24 cellular contexts compared by ENCODE assay signal in the genomic region with DNA sequence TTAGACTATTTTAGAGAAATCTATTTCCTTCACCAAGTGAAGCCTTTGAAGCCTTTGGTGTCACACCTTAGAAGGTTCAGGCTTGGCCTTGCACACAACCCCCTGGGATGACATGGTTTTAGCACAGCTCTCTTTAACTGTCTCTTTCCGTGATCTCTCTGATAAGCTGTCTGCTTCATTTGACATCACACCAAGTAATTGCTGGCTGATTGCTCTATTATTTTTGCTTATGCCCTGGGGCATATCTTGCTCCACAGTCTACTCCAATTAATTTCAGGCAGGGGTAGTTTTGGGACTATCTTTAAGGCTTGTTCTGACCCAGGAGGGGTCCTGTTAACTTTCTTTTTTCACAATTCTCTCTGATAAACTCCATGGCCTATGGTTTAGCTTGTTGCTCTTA.
DNase-seq lines count a peak whose midpoint lies in the region; ATAC-seq, FAIRE-seq and TF ChIP-seq lines count a peak whose summit lies in the region.
"Had no signal": no experiment of that assay in that cellular context is flagged by ENCODE, and none has a peak within 500 bp of the region (broad histone marks: within the 10 kb centered on the region; RNA-seq: fewer than 3 reads in every experiment).

No MANE protein-coding gene starts in this region.

- H3K9ac ChIP-seq in mesendoderm (ENCODE audit: low read length) (no peak overlapping the region), HepG2 (ENCODE audit: insufficient read depth, low read depth, low read length) (no peak overlapping the region)
- H3K9ac ChIP-seq: BLaER1, GM23248 had no signal

- peak; percentile 22 for DNase-seq in DMS 273 (lab: John Stamatoyannopoulos, UW; ENCODE audit: unreplicated experiment)
- no peak for DNase-seq in DMS 273 treated with DMSO at 0.1 percent for 48 hours (lab: John Stamatoyannopoulos, UW)
- peak; percentile 41 for DNase-seq in COR-L47 (lab: John Stamatoyannopoulos, UW)
- DNase-seq in NCI-H146 (lab: John Stamatoyannopoulos, UW): peak; percentile 81
- peak; percentile 25 for DNase-seq in mesendoderm
- DNase-seq in activated CD8-positive, alpha-beta memory T cell treated with anti-CD3 and anti-CD28 coated beads for 24 hours: no peak
- DNase-seq in HepG2 (ENCODE audit: low spot score): no peak
- DNase-seq: Calu3; CD4-positive, CD25-positive, alpha-beta regulatory T cell; CD8-positive, alpha-beta T cell; DMS79; EL; GDM1; GM23248; H7; HCEC 1CT; HFFc6 had no signal

- peak overlapping the region; percentile 34 for H3K18ac ChIP-seq in mesendoderm (ENCODE audit: low read length)

- no peak overlapping the region for H2BK5ac ChIP-seq in mesendoderm (ENCODE audit: low read length)

- no peak overlapping the region for H3K4me3 ChIP-seq in mesendoderm (ENCODE audit: low read length)
- H3K4me3 ChIP-seq in HepG2 (replicated peaks in 1 of 3; ENCODE audit: insufficient read depth in 1 of 3, low read depth in 2 of 3, low read length in 3 of 3): no peak overlapping the region
- H3K4me3 ChIP-seq: BLaER1, GM12878, GM23248 had no signal

- in situ Hi-C loops in HepG2 (cut with HindIII; ENCODE audit: extremely low pct_ligation_motif_present, low pct_unique_long_range_greater_than_20kb): loop anchor here (10.0 kb wide), 1 partner anchor 674 kb away; no protein-coding TSS in a partner anchor

- H3K79me2 ChIP-seq in mesendoderm (ENCODE audit: control insufficient read depth, insufficient read depth, low read length) (no peaks in the 10 kb centered on the region), HepG2 (ENCODE audit: insufficient read depth, low read length) (no peaks in the 10 kb centered on the region)

- no peak for FAIRE-seq in HepG2 (lab: Jason Lieb, UNC)
- FAIRE-seq: A204.1, GM12878, GM19239, H1 had no signal

- POLR2A ChIA-PET in HepG2 (lab: Yijun Ruan, JAX): no interaction called here

- H3K4me1 ChIP-seq in mesendoderm (ENCODE audit: control insufficient read depth, low read depth, low read length) (peaks cover 2% of the 10 kb centered on the region), HepG2 (ENCODE audit: insufficient read depth, low read length) (no peaks in the 10 kb centered on the region)

- H4K8ac ChIP-seq in mesendoderm (ENCODE audit: low read depth, low read length): no peak overlapping the region

- H3K4me2 ChIP-seq in mesendoderm (ENCODE audit: low read length): no peak overlapping the region
- H3K4me2 ChIP-seq in HepG2 (ENCODE audit: low read depth, low read length): no peak overlapping the region
- H3K4me2 ChIP-seq: BLaER1 had no signal

- no peaks in the 10 kb centered on the region for H4K20me1 ChIP-seq in HepG2 (ENCODE audit: insufficient read depth, low read length)
- H4K20me1 ChIP-seq: BLaER1 had no signal

- H3K27ac ChIP-seq in mesendoderm (ENCODE audit: low read depth, low read length) (no peak overlapping the region), HepG2 (ENCODE audit: extremely low read length, insufficient read depth, low read length) (no peak overlapping the region)
- H3K27ac ChIP-seq: 22Rv1, BLaER1, C4-2B, GM23248 had no signal

- H2AK5ac ChIP-seq in mesendoderm (ENCODE audit: low read length): no peak overlapping the region

- H3K36me3 ChIP-seq in mesendoderm (ENCODE audit: control insufficient read depth, insufficient read depth, low read length): no peaks in the 10 kb centered on the region
- H3K36me3 ChIP-seq in HepG2 (replicated peaks in 1 of 2; ENCODE audit: control insufficient read depth in 1 of 2, insufficient read depth in 2 of 2, low read length in 2 of 2): no peaks in the 10 kb centered on the region
- H3K36me3 ChIP-seq: BLaER1 had no signal

- H3K27me3 ChIP-seq in mesendoderm (ENCODE audit: insufficient read depth, low read length, poor library complexity) (no peaks in the 10 kb centered on the region), HepG2 (ENCODE audit: control insufficient read depth in 1 of 2, insufficient read depth in 2 of 2, low read length in 2 of 2) (no peaks in the 10 kb centered on the region)
- H3K27me3 ChIP-seq: BLaER1 had no signal

- no peak overlapping the region for H3K56ac ChIP-seq in mesendoderm (ENCODE audit: low read length)

- no peak for TF ChIP-seq EP300 in HepG2 (IDR thresholded peaks at IDR 0.05; ENCODE audit: low read depth in 2 of 2, low read length in 2 of 2)
- no peak for TF ChIP-seq EP300 in HepG2 (CRISPR knock-in tag; IDR thresholded peaks at IDR 0.05; ENCODE audit: borderline replicate concordance)

- intact Hi-C loops in HepG2 (cut with micrococcal nuclease; ENCODE audit: unreplicated experiment): no loop called here

- no peak for TF ChIP-seq POLR2A in HepG2 (IDR thresholded peaks at IDR 0.05; ENCODE audit: insufficient read depth in 1 of 2, low read depth in 2 of 2, low read length in 2 of 2)

- CTCF ChIA-PET in HepG2 (lab: Yijun Ruan, JAX; ENCODE audit: low intra/inter-chr PET ratio, low total read pairs): no interaction called here

- ATAC-seq in HepG2: no peak
- ATAC-seq: CD8-positive, alpha-beta T cell; GM12878 had no signal

- H4K5ac ChIP-seq in mesendoderm (ENCODE audit: low read length): no peak overlapping the region

- H2BK120ac ChIP-seq in mesendoderm (ENCODE audit: low read depth, low read length): no peak overlapping the region

- H3K79me1 ChIP-seq in mesendoderm (ENCODE audit: low read length): no peaks in the 10 kb centered on the region

- no peak overlapping the region for H3K4ac ChIP-seq in mesendoderm (ENCODE audit: low read depth, low read length)

- no peak for TF ChIP-seq CTCF in HepG2 (CRISPR knock-in tag; IDR thresholded peaks at IDR 0.05)

- no TSS peak for BruUV-seq in HepG2 (replicated peaks; lab: Mats Ljungman, UMichigan)

- H2BK15ac ChIP-seq in mesendoderm (replicated peaks; ENCODE audit: low read depth): no peak overlapping the region

- no peaks in the 10 kb centered on the region for H3K9me3 ChIP-seq in HepG2 (ENCODE audit: low read length)
- H3K9me3 ChIP-seq: BLaER1 had no signal

- no peak overlapping the region for H3K23ac ChIP-seq in mesendoderm (ENCODE audit: low read length)

- TF ChIP-seq RAD21 in HepG2 (CRISPR knock-in tag; IDR thresholded peaks at IDR 0.05): no peak

- WGBS in mesendoderm (ENCODE audit: extremely low coverage, insufficient coverage, low lambda C conversion rate): no CpG with 5 or more reads among the region's 1 CpG
- 42% methylated on average over 1 of the region's 1 CpG for WGBS in HepG2 (ENCODE audit: low lambda C conversion rate)

- no peak overlapping the region for H2AFZ ChIP-seq in HepG2 (ENCODE audit: low read length)
- H2AFZ ChIP-seq: GM23248 had no signal

TF ChIP-seq in HepG2, 621 proteins besides CTCF, POLR2A, EP300 and RAD21:
- TF ChIP-seq DNMT1 (CRISPR knock-in tag; IDR thresholded peaks at IDR 0.05) (no peak), REXO4 (CRISPR knock-in tag; IDR thresholded peaks at IDR 0.05; ENCODE audit: borderline replicate concordance) (no peak)
- TF ChIP-seq, protein P1, sequence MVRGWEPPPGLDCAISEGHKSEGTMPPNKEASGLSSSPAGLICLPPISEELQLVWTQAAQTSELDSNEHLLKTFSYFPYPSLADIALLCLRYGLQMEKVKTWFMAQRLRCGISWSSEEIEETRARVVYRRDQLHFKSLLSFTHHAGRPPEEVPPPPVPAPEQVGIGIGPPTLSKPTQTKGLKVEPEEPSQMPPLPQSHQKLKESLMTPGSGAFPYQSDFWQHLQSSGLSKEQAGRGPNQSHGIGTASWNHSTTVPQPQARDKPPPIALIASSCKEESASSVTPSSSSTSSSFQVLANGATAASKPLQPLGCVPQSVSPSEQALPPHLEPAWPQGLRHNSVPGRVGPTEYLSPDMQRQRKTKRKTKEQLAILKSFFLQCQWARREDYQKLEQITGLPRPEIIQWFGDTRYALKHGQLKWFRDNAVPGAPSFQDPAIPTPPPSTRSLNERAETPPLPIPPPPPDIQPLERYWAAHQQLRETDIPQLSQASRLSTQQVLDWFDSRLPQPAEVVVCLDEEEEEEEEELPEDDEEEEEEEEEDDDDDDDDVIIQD (CRISPR knock-in tag; IDR thresholded peaks at IDR 0.05; ENCODE audit: low read depth): no peak

Comparison
In these comparisons a context has a peak if more than half of its experiments do, and no peak if none do; other contexts are left out.
1. DNase-seq: peak in DMS 273 (single experiment), COR-L47 (single experiment), NCI-H146 (single experiment) and mesendoderm (single experiment); none in DMS 273 treated with DMSO at 0.1 percent for 48 hours (single experiment), activated CD8-positive, alpha-beta memory T cell treated with anti-CD3 and anti-CD28 coated beads for 24 hours (single experiment) and HepG2 (single experiment).